1 cellular context compared by ENCODE assay signal in genomic region chr3:50292159-50292923, GRCh38.
TF ChIP-seq lines count a peak whose summit lies in the region.

A gene with protein sequence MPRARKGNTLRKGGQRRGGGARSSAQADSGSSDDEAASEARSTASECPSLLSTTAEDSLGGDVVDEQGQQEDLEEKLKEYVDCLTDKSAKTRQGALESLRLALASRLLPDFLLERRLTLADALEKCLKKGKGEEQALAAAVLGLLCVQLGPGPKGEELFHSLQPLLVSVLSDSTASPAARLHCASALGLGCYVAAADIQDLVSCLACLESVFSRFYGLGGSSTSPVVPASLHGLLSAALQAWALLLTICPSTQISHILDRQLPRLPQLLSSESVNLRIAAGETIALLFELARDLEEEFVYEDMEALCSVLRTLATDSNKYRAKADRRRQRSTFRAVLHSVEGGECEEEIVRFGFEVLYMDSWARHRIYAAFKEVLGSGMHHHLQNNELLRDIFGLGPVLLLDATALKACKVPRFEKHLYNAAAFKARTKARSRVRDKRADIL (minus strand): TSS chr3:50292429. CDS start chr3:50292274, 155 bp downstream.

TF ChIP-seq in WTC11, 78 proteins besides CTCF, POLR2A, EP300 and RAD21 (continued from another document and continues in another):
- TF ChIP-seq, protein P1, sequence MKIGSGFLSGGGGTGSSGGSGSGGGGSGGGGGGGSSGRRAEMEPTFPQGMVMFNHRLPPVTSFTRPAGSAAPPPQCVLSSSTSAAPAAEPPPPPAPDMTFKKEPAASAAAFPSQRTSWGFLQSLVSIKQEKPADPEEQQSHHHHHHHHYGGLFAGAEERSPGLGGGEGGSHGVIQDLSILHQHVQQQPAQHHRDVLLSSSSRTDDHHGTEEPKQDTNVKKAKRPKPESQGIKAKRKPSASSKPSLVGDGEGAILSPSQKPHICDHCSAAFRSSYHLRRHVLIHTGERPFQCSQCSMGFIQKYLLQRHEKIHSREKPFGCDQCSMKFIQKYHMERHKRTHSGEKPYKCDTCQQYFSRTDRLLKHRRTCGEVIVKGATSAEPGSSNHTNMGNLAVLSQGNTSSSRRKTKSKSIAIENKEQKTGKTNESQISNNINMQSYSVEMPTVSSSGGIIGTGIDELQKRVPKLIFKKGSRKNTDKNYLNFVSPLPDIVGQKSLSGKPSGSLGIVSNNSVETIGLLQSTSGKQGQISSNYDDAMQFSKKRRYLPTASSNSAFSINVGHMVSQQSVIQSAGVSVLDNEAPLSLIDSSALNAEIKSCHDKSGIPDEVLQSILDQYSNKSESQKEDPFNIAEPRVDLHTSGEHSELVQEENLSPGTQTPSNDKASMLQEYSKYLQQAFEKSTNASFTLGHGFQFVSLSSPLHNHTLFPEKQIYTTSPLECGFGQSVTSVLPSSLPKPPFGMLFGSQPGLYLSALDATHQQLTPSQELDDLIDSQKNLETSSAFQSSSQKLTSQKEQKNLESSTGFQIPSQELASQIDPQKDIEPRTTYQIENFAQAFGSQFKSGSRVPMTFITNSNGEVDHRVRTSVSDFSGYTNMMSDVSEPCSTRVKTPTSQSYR (CRISPR knock-in tag; IDR thresholded peaks at IDR 0.05), result no peak
- TF ChIP-seq ZNF219 (CRISPR knock-in tag; IDR thresholded peaks at IDR 0.05; ENCODE audit: borderline replicate concordance), result 0 out of 2 replicates have a peak, but pooled peaks have one; percentile 9
- TF ChIP-seq PREB (CRISPR knock-in tag; IDR thresholded peaks at IDR 0.05; ENCODE audit: borderline replicate concordance), result no peak
- peak; percentile 18; the same call in 1 of the 2 replicates for TF ChIP-seq ZNF232 (CRISPR knock-in tag; IDR thresholded peaks at IDR 0.05)
- TF ChIP-seq FOXJ3 (CRISPR knock-in tag; IDR thresholded peaks at IDR 0.05; ENCODE audit: borderline replicate concordance), result no peak
- TF ChIP-seq AR (CRISPR knock-in tag; IDR thresholded peaks at IDR 0.05), result no peak
- TF ChIP-seq ZNF425 (CRISPR knock-in tag; conservative IDR thresholded peaks at IDR 0.05), result no peak
- TF ChIP-seq, protein P2, sequence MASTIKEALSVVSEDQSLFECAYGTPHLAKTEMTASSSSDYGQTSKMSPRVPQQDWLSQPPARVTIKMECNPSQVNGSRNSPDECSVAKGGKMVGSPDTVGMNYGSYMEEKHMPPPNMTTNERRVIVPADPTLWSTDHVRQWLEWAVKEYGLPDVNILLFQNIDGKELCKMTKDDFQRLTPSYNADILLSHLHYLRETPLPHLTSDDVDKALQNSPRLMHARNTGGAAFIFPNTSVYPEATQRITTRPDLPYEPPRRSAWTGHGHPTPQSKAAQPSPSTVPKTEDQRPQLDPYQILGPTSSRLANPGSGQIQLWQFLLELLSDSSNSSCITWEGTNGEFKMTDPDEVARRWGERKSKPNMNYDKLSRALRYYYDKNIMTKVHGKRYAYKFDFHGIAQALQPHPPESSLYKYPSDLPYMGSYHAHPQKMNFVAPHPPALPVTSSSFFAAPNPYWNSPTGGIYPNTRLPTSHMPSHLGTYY (CRISPR knock-in tag; IDR thresholded peaks at IDR 0.05), result no peak
- TF ChIP-seq CBFB (CRISPR knock-in tag; IDR thresholded peaks at IDR 0.05; ENCODE audit: low read depth), result 0 out of 2 replicates have a peak, but pooled peaks have one; percentile 87
- TF ChIP-seq SMAD4 (CRISPR knock-in tag; IDR thresholded peaks at IDR 0.05), result no peak
- TF ChIP-seq TEAD4 (CRISPR knock-in tag; IDR thresholded peaks at IDR 0.05), result no peak
- TF ChIP-seq ZNF423 (CRISPR knock-in tag; IDR thresholded peaks at IDR 0.05), result no peak
- peak; percentile 81 for TF ChIP-seq MAX (CRISPR knock-in tag; IDR thresholded peaks at IDR 0.05)
- TF ChIP-seq ATF2 (CRISPR knock-in tag; IDR thresholded peaks at IDR 0.05; ENCODE audit: borderline replicate concordance, low read depth), result no peak
- TF ChIP-seq MLX (CRISPR knock-in tag; IDR thresholded peaks at IDR 0.05), result 0 out of 2 replicates have a peak, but pooled peaks have one; percentile 49
- TF ChIP-seq, protein P3, sequence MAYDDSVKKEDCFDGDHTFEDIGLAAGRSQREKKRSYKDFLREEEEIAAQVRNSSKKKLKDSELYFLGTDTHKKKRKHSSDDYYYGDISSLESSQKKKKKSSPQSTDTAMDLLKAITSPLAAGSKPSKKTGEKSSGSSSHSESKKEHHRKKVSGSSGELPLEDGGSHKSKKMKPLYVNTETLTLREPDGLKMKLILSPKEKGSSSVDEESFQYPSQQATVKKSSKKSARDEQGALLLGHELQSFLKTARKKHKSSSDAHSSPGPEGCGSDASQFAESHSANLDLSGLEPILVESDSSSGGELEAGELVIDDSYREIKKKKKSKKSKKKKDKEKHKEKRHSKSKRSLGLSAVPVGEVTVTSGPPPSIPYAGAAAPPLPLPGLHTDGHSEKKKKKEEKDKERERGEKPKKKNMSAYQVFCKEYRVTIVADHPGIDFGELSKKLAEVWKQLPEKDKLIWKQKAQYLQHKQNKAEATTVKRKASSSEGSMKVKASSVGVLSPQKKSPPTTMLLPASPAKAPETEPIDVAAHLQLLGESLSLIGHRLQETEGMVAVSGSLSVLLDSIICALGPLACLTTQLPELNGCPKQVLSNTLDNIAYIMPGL (CRISPR knock-in tag; IDR thresholded peaks at IDR 0.05), result no peak
- no peak for TF ChIP-seq ZNF121 (CRISPR knock-in tag; IDR thresholded peaks at IDR 0.05)
- TF ChIP-seq ESRRA (CRISPR knock-in tag; IDR thresholded peaks at IDR 0.05; ENCODE audit: borderline replicate concordance), result no peak
- TF ChIP-seq, protein P4, sequence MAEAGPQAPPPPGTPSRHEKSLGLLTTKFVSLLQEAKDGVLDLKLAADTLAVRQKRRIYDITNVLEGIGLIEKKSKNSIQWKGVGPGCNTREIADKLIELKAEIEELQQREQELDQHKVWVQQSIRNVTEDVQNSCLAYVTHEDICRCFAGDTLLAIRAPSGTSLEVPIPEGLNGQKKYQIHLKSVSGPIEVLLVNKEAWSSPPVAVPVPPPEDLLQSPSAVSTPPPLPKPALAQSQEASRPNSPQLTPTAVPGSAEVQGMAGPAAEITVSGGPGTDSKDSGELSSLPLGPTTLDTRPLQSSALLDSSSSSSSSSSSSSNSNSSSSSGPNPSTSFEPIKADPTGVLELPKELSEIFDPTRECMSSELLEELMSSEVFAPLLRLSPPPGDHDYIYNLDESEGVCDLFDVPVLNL (CRISPR knock-in tag; IDR thresholded peaks at IDR 0.05; ENCODE audit: borderline replicate concordance, low read depth), result no peak
- no peak for TF ChIP-seq PRRX2 (CRISPR knock-in tag; IDR thresholded peaks at IDR 0.05)
- 0 out of 2 replicates have a peak, but pooled peaks have one; percentile 23 for TF ChIP-seq ZBTB43 (CRISPR knock-in tag; IDR thresholded peaks at IDR 0.05)
- no peak for TF ChIP-seq ZNF396 (CRISPR knock-in tag; IDR thresholded peaks at IDR 0.05; ENCODE audit: borderline replicate concordance)
- peak; percentile 90; the same call in 1 of the 2 replicates for TF ChIP-seq CREM (CRISPR knock-in tag; IDR thresholded peaks at IDR 0.05)
- no peak for TF ChIP-seq ZBTB21 (CRISPR knock-in tag; IDR thresholded peaks at IDR 0.05; ENCODE audit: borderline replicate concordance)
- TF ChIP-seq, protein P5, sequence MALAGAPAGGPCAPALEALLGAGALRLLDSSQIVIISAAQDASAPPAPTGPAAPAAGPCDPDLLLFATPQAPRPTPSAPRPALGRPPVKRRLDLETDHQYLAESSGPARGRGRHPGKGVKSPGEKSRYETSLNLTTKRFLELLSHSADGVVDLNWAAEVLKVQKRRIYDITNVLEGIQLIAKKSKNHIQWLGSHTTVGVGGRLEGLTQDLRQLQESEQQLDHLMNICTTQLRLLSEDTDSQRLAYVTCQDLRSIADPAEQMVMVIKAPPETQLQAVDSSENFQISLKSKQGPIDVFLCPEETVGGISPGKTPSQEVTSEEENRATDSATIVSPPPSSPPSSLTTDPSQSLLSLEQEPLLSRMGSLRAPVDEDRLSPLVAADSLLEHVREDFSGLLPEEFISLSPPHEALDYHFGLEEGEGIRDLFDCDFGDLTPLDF (CRISPR knock-in tag; IDR thresholded peaks at IDR 0.05), result no peak
- no peak for TF ChIP-seq ZNF416 (CRISPR knock-in tag; IDR thresholded peaks at IDR 0.05)
- no peak for TF ChIP-seq NFYB (CRISPR knock-in tag; conservative IDR thresholded peaks at IDR 0.05; ENCODE audit: low read depth)
- TF ChIP-seq, protein P6, sequence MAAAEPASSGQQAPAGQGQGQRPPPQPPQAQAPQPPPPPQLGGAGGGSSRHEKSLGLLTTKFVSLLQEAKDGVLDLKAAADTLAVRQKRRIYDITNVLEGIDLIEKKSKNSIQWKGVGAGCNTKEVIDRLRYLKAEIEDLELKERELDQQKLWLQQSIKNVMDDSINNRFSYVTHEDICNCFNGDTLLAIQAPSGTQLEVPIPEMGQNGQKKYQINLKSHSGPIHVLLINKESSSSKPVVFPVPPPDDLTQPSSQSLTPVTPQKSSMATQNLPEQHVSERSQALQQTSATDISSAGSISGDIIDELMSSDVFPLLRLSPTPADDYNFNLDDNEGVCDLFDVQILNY (CRISPR knock-in tag; IDR thresholded peaks at IDR 0.05), result peak; percentile 80
- TF ChIP-seq TEAD1 (CRISPR knock-in tag; IDR thresholded peaks at IDR 0.05), result peak; percentile 89; the same call in 1 of the 2 replicates
